In genomic region chr15:22203209-22203608, GRCh38 we compare ENCODE assay signal across 7 cellular contexts.
DNase-seq lines count a peak whose midpoint lies in the region; ATAC-seq lines count a peak whose summit lies in the region.
"Not testable (repeated sequence)": the region's sequence is repeated elsewhere in the genome, so short reads cannot be mapped to it uniquely, and the experiment has no call there.

No MANE protein-coding gene starts in this region.

- H3K36me3 Mint-ChIP-seq in activated T-helper 17 cell treated with anti-CD3 and anti-CD28 coated beads, Interleukin-2, amount 50 U/mL, for 72 hours (ENCODE audit: low read depth); naive thymus-derived CD4-positive, alpha-beta T cell: not testable (repeated sequence)

- not testable (repeated sequence) for H3K27me3 ChIP-seq in naive thymus-derived CD4-positive, alpha-beta T cell (ENCODE audit: control insufficient read depth in 2 of 2, insufficient read depth in 2 of 2, low read length in 2 of 2)

- not testable (repeated sequence) for DNase-seq in left ventricle myocardium superior; naive thymus-derived CD4-positive, alpha-beta T cell; stimulated activated naive CD8-positive, alpha-beta T cell treated with anti-CD3 and anti-CD28 coated beads, Interleukin-15, amount 100 ng/mL, for 72 hours

- not testable (repeated sequence) for H3K27ac ChIP-seq in naive thymus-derived CD4-positive, alpha-beta T cell (ENCODE audit: low read depth, low read length)

- POLR2A ChIA-PET in naive thymus-derived CD4-positive, alpha-beta T cell (lab: Charles Lee) = not testable (repeated sequence)

- not testable (repeated sequence) for H3K9me3 ChIP-seq in naive thymus-derived CD4-positive, alpha-beta T cell (ENCODE audit: control insufficient read depth in 2 of 3, low read length in 3 of 3)

- H3K27me3 Mint-ChIP-seq in activated T-helper 17 cell treated with anti-CD3 and anti-CD28 coated beads, Interleukin-2, amount 50 U/mL, for 72 hours; naive thymus-derived CD4-positive, alpha-beta T cell; stimulated activated naive CD8-positive, alpha-beta T cell treated with anti-CD3 and anti-CD28 coated beads, Interleukin-15, amount 100 ng/mL, for 72 hours: not testable (repeated sequence)

- H3K4me3 Mint-ChIP-seq in activated T-helper 17 cell treated with anti-CD3 and anti-CD28 coated beads, Interleukin-2, amount 50 U/mL, for 72 hours; naive thymus-derived CD4-positive, alpha-beta T cell; stimulated activated naive CD8-positive, alpha-beta T cell treated with anti-CD3 and anti-CD28 coated beads, Interleukin-15, amount 100 ng/mL, for 72 hours: not testable (repeated sequence)

- CTCF ChIA-PET in naive thymus-derived CD4-positive, alpha-beta T cell (lab: Charles Lee) = not testable (repeated sequence)

- intact Hi-C loops in left ventricle myocardium superior (cut with micrococcal nuclease); naive thymus-derived CD4-positive, alpha-beta T cell (cut with micrococcal nuclease): not testable (repeated sequence)

- H3K4me1 Mint-ChIP-seq in activated T-helper 17 cell treated with anti-CD3 and anti-CD28 coated beads, Interleukin-2, amount 50 U/mL, for 72 hours; naive thymus-derived CD4-positive, alpha-beta T cell; stimulated activated naive CD8-positive, alpha-beta T cell treated with anti-CD3 and anti-CD28 coated beads, Interleukin-15, amount 100 ng/mL, for 72 hours: not testable (repeated sequence)

- H3K36me3 ChIP-seq in naive thymus-derived CD4-positive, alpha-beta T cell (ENCODE audit: control insufficient read depth in 2 of 3, insufficient read depth in 3 of 3, low read length in 3 of 3) = not testable (repeated sequence)

- not testable (repeated sequence) for H3K9me3 Mint-ChIP-seq in activated T-helper 17 cell treated with anti-CD3 and anti-CD28 coated beads, Interleukin-2, amount 50 U/mL, for 72 hours; naive thymus-derived CD4-positive, alpha-beta T cell; stimulated activated naive CD8-positive, alpha-beta T cell treated with anti-CD3 and anti-CD28 coated beads, Interleukin-15, amount 100 ng/mL, for 72 hours

- not testable (repeated sequence) for H3K27ac Mint-ChIP-seq in activated T-helper 17 cell treated with anti-CD3 and anti-CD28 coated beads, Interleukin-2, amount 50 U/mL, for 72 hours; naive thymus-derived CD4-positive, alpha-beta T cell; stimulated activated naive CD8-positive, alpha-beta T cell treated with anti-CD3 and anti-CD28 coated beads, Interleukin-15, amount 100 ng/mL, for 72 hours

- ATAC-seq in GM18868 (IDR thresholded peaks at IDR 0.05; ENCODE audit: unreplicated experiment) (peak; percentile 50), HG02852 (IDR thresholded peaks at IDR 0.05; ENCODE audit: unreplicated experiment) (peak; percentile 56), left ventricle myocardium superior (peak; percentile 31)
- ATAC-seq in activated CD4-positive, CD25-positive, alpha-beta regulatory T cell treated with anti-CD3 and anti-CD28 coated beads, Interleukin-2, amount 50 U/mL, for 24 hours = peak; percentile 61 to 69
- peak; percentile 90 for ATAC-seq in activated T-helper 17 cell treated with anti-CD3 and anti-CD28 coated beads, Interleukin-2, amount 50 U/mL, for 72 hours (replicated peaks)
- peak; percentile 48 for ATAC-seq in naive thymus-derived CD4-positive, alpha-beta T cell
- ATAC-seq in stimulated activated naive CD8-positive, alpha-beta T cell treated with anti-CD3 and anti-CD28 coated beads, Interleukin-15, amount 100 ng/mL, for 72 hours = peak; percentile 74

- not testable (repeated sequence) for H3K4me1 ChIP-seq in naive thymus-derived CD4-positive, alpha-beta T cell (ENCODE audit: control insufficient read depth in 2 of 2, insufficient read depth in 2 of 2, low read length in 2 of 2)

- H3K4me3 ChIP-seq in naive thymus-derived CD4-positive, alpha-beta T cell (ENCODE audit: low read length) = not testable (repeated sequence)

Comparison
In these comparisons a context has a peak if more than half of its experiments do, and no peak if none do; other contexts are left out.
1. ATAC-seq: peak in every context shown above with its lines; median percentile 90 in activated T-helper 17 cell treated with anti-CD3 and anti-CD28 coated beads, Interleukin-2, amount 50 U/mL, for 72 hours; 74 in stimulated activated naive CD8-positive, alpha-beta T cell treated with anti-CD3 and anti-CD28 coated beads, Interleukin-15, amount 100 ng/mL, for 72 hours; 65 in activated CD4-positive, CD25-positive, alpha-beta regulatory T cell treated with anti-CD3 and anti-CD28 coated beads, Interleukin-2, amount 50 U/mL, for 24 hours; 56 in HG02852; 50 in GM18868; 48 in naive thymus-derived CD4-positive, alpha-beta T cell; 31 in left ventricle myocardium superior.